In the genomic region with DNA sequence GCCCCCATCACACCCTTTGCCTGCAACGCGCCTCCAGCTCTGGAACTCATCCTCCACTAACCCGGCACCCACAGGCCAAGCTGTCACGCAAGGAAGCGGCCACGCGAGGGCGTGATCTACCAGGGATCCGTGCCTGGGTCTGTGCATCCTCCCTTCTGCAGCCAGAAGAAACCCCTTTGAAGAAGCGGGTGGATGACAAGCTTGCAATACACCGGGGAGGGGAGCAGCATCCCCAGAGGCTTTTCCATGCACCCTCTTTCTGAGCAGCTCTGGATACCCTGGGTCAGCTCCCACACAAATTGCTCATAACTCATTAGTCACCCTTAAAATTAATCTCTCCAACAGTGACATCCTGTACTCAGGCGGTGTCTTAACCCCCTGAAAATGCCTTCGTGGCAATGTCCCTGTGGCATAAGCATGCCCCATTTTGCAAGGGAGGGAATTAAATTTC, we compare ENCODE assay signal across 8 cellular contexts. TPM values are rescaled to one million over a fixed set of nuclear protein-coding genes. Genes with fewer than 3 reads are reported as not detected.
A peak's percentile ranks its signal among the peaks of the same experiment; 100 is the strongest.
DNase-seq lines count a peak whose midpoint lies in the region; ATAC-seq, FAIRE-seq and TF ChIP-seq lines count a peak whose summit lies in the region.

No MANE protein-coding gene starts in this region.

- no peak for TF ChIP-seq POLR2A in thyroid gland (IDR thresholded peaks at IDR 0.05)

- H3K4me2 ChIP-seq in osteoblast (ENCODE audit: insufficient read depth, low read length) = peak overlapping the region; percentile 7

- 16 to 32% methylated on average over 13 of the region's 13 CpGs for WGBS in thyroid gland, 2 donors

- no peak overlapping the region for H3K4me3 Mint-ChIP-seq in activated T-cell treated with anti-CD3 and anti-CD28 coated beads, Interleukin-2, amount 50 U/mL, for 72 hours

- no peaks in the 10 kb centered on the region for H3K9me3 Mint-ChIP-seq in activated T-cell treated with anti-CD3 and anti-CD28 coated beads, Interleukin-2, amount 50 U/mL, for 72 hours

- H3K4me1 Mint-ChIP-seq in activated T-cell treated with anti-CD3 and anti-CD28 coated beads, Interleukin-2, amount 50 U/mL, for 72 hours (ENCODE audit: low read depth) = peaks cover 6% of the 10 kb centered on the region

- peaks cover 6% of the 10 kb centered on the region for H3K27me3 Mint-ChIP-seq in activated T-cell treated with anti-CD3 and anti-CD28 coated beads, Interleukin-2, amount 50 U/mL, for 72 hours (ENCODE audit: low read depth)

- FAIRE-seq in RCC 7860 (lab: Jason Lieb, UNC) = no peak

- no peak overlapping the region for H3K4me3 ChIP-seq in fibroblast of the aortic adventitia (ENCODE audit: low read depth, low read length)
- H3K4me3 ChIP-seq in osteoblast (ENCODE audit: insufficient read depth, low read length) = no peak overlapping the region
- no peak overlapping the region for H3K4me3 ChIP-seq in thyroid gland (replicated peaks in 1 of 3)

- ATAC-seq in HG02759 (IDR thresholded peaks at IDR 0.05; ENCODE audit: unreplicated experiment) = peak; percentile 52
- peak; percentile 84 to 89 for ATAC-seq in activated T-cell treated with anti-CD3 and anti-CD28 coated beads, Interleukin-2, amount 50 U/mL, for 72 hours (replicated peaks in 1 of 2)
- ATAC-seq in GM19023 (IDR thresholded peaks at IDR 0.05; ENCODE audit: unreplicated experiment) = no peak

- no peaks in the 10 kb centered on the region for H4K20me1 ChIP-seq in osteoblast (ENCODE audit: insufficient read depth, low read length)

- H3K4me1 ChIP-seq in osteoblast (ENCODE audit: insufficient read depth, low read length) = peaks cover 6% of the 10 kb centered on the region
- H3K4me1 ChIP-seq in thyroid gland = no peaks in the 10 kb centered on the region

- DNase-seq in COR-L47 (lab: John Stamatoyannopoulos, UW) (peak; percentile 40), RCC 7860 (ENCODE audit: low spot score) (peak; percentile 6), fibroblast of the aortic adventitia (ENCODE audit: low read depth) (peak; percentile 54), osteoblast (ENCODE audit: insufficient read length, low spot score, missing footprints) (peak; percentile 92), thyroid gland (peak; percentile 76 to 82)
- DNase-seq in activated T-cell treated with anti-CD3 and anti-CD28 coated beads, Interleukin-2, amount 50 U/mL, for 72 hours = peak; percentile 74 to 81

- no peak overlapping the region for H3K27ac Mint-ChIP-seq in activated T-cell treated with anti-CD3 and anti-CD28 coated beads, Interleukin-2, amount 50 U/mL, for 72 hours

- peak overlapping the region; percentile 63 for H2AFZ ChIP-seq in osteoblast (ENCODE audit: low read length)

- intact Hi-C loops in thyroid gland (cut with DNase I) = loop anchor here (10.0 kb wide), 1 partner anchor 114 kb away; no protein-coding TSS in a partner anchor

- TF ChIP-seq CTCF in fibroblast of the aortic adventitia (IDR thresholded peaks at IDR 0.05; ENCODE audit: insufficient read depth, low read length) = peak; percentile 80
- peak; percentile 67 for TF ChIP-seq CTCF in osteoblast (IDR thresholded peaks at IDR 0.05; ENCODE audit: extremely low read depth, low read depth, low read length)
- TF ChIP-seq CTCF in thyroid gland (IDR thresholded peaks at IDR 0.05) = peak in 5 of 6 experiments; percentile 43 to 73 (median 67)

- H3K36me3 ChIP-seq in osteoblast (ENCODE audit: insufficient read depth, low read length) (no peaks in the 10 kb centered on the region), thyroid gland (no peaks in the 10 kb centered on the region)

- no peaks in the 10 kb centered on the region for H3K79me2 ChIP-seq in osteoblast (ENCODE audit: insufficient read depth, low read length)

- no peaks in the 10 kb centered on the region for H3K27me3 ChIP-seq in osteoblast (ENCODE audit: insufficient read depth, low read length)
- no peaks in the 10 kb centered on the region for H3K27me3 ChIP-seq in thyroid gland

- H3K27ac ChIP-seq in osteoblast (ENCODE audit: low read depth, low read length) (no peak overlapping the region), thyroid gland (no peak overlapping the region)

- H3K9me3 ChIP-seq in osteoblast (ENCODE audit: low read depth, low read length) (no peaks in the 10 kb centered on the region), thyroid gland (no peaks in the 10 kb centered on the region)

- no peaks in the 10 kb centered on the region for H3K36me3 Mint-ChIP-seq in activated T-cell treated with anti-CD3 and anti-CD28 coated beads, Interleukin-2, amount 50 U/mL, for 72 hours (ENCODE audit: insufficient read depth in 2 of 2)

RNA-seq across cellular contexts. Expression of gene PDCL3, which starts 47.6 kb away (rescaled TPM):
- 10 to 100 TPM; 30.8 to 36.8 TPM for total RNA-seq in activated T-cell treated with anti-CD3 and anti-CD28 coated beads, Interleukin-2, amount 50 U/mL, for 72 hours
- total RNA-seq in fibroblast of the aortic adventitia (ENCODE audit: low replicate concordance) = 15.4 and 16.2 TPM in 2 replicates
- total RNA-seq in osteoblast = 12.3 and 13.3 TPM in 2 replicates
- 10 to 100 TPM in 2 of 4 donors, 1 to 10 TPM in 2; 6.6 to 13.3 (median 10.7) TPM for total RNA-seq in thyroid gland

Comparison
In these comparisons a context has a peak if more than half of its experiments do, and no peak if none do; other contexts are left out.
1. DNase-seq: peak in every context shown above with its lines; median percentile 92 in osteoblast; 79 in thyroid gland; 78 in activated T-cell treated with anti-CD3 and anti-CD28 coated beads, Interleukin-2, amount 50 U/mL, for 72 hours; 54 in fibroblast of the aortic adventitia; 40 in COR-L47; 6 in RCC 7860.